1 cellular context compared by ENCODE assay signal in genomic region chr12:27511031-27511722, GRCh38.
TF ChIP-seq lines count a peak whose summit lies in the region.

No MANE protein-coding gene starts in this region.

TF ChIP-seq in GM23338, 12 proteins besides CTCF, POLR2A, EP300 and RAD21 (continued from another document):
- TF ChIP-seq REST (IDR thresholded peaks at IDR 0.05; ENCODE audit: unreplicated experiment) (no peak), ZNF114 (CRISPR knock-in tag; IDR thresholded peaks at IDR 0.05) (no peak), ZNF331 (CRISPR knock-in tag; IDR thresholded peaks at IDR 0.05; ENCODE audit: low read depth) (no peak), POLR2AphosphoS5 (IDR thresholded peaks at IDR 0.05; ENCODE audit: low read depth) (no peak), CREB1 (CRISPR knock-in tag; IDR thresholded peaks at IDR 0.05; ENCODE audit: low read depth) (no peak), ZNF462 (CRISPR knock-in tag; IDR thresholded peaks at IDR 0.05) (no peak), NANOG (IDR thresholded peaks at IDR 0.05; ENCODE audit: borderline replicate concordance) (no peak)
